12 cellular contexts compared by ENCODE assay signal in the genomic region with DNA sequence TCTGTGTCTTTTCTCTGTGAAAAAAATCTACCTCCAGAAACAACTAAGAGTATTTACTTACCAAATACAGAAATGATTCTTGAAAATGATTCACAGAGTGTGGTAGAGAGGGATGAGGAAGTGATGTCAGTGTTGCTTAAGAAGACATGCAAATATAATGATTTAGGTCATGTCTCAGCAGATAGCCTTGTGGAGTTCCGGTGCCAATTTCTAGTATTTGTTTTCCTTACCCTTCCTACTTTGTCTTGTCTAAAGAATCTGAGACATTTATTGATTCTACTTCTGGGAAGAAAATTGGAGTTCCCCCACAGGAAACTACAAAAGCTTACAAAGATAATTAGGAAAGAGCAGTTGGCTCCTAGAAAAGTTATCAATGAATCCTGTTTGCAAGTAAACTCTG.
A peak's percentile ranks its signal among the peaks of the same experiment; 100 is the strongest.
DNase-seq lines count a peak whose midpoint lies in the region; ATAC-seq, FAIRE-seq and TF ChIP-seq lines count a peak whose summit lies in the region.
"Had no signal": no experiment of that assay in that cellular context is flagged by ENCODE, and none has a peak within 500 bp of the region (broad histone marks: within the 10 kb centered on the region; RNA-seq: fewer than 3 reads in every experiment).

No MANE protein-coding gene starts in this region.

- H3K4me2 ChIP-seq in HCT116 (ENCODE audit: low read length), result no peak overlapping the region

- TF ChIP-seq POLR2A in HCT116 (IDR thresholded peaks at IDR 0.05; ENCODE audit: borderline replicate concordance, extremely low read depth, insufficient read depth, insufficient read length), result no peak

- ATAC-seq in HCT116, result no peak

- BruUV-seq in HCT116 (replicated peaks; lab: Mats Ljungman, UMichigan), result no TSS peak

- DNase-seq in A172 (ENCODE audit: low spot score), result peak; percentile 48
- DNase-seq in HCT116 (ENCODE audit: low read depth, low spot score), result no peak
- peak; percentile 44 for DNase-seq in RCC 7860 (ENCODE audit: low spot score)
- DNase-seq in fibroblast of villous mesenchyme (ENCODE audit: low read depth), result peak; percentile 79
- DNase-seq in GM10248 (ENCODE audit: extremely low spot score), result no peak
- DNase-seq in NCI-H1436 (lab: John Stamatoyannopoulos, UW), result no peak
- DNase-seq in activated CD8-positive, alpha-beta memory T cell treated with anti-CD3 and anti-CD28 coated beads for 24 hours, result no peak
- no peak for DNase-seq in BE2C
- DNase-seq: C1 segment of cervical spinal cord, NCI-H1105, right lobe of liver had no signal

- H3K9me3 ChIP-seq in HCT116 (ENCODE audit: control insufficient read depth in 1 of 2, insufficient read depth in 1 of 2, low read depth in 1 of 2, low read length in 2 of 2) (no peaks in the 10 kb centered on the region), BE2C (no peaks in the 10 kb centered on the region)
- H3K9me3 ChIP-seq: right lobe of liver had no signal

- no peaks in the 10 kb centered on the region for H3K27me3 ChIP-seq in HCT116 (ENCODE audit: insufficient read depth, low read length)
- no peaks in the 10 kb centered on the region for H3K27me3 ChIP-seq in BE2C
- H3K27me3 ChIP-seq: right lobe of liver had no signal

- no peak for TF ChIP-seq RAD21 in HCT116 (IDR thresholded peaks at IDR 0.05; ENCODE audit: low read depth)

- CTCF ChIA-PET in HCT116 (lab: Charles Lee) (no interaction called here), GM10248 (lab: Yijun Ruan, JAX) (interaction anchor here (1.0 to 1.6 kb wide), 3 partner anchors 9 to 326 kb away, joined by 3 to 6 read pairs (median 3); no protein-coding TSS in a partner anchor)

- intact Hi-C loops in HCT116 (cut with micrococcal nuclease), result no loop called here

- H3K4me1 ChIP-seq in HCT116 (ENCODE audit: control insufficient read depth in 1 of 2, insufficient read depth in 2 of 2, low read length in 2 of 2), result peaks cover 3 to 5% of the 10 kb centered on the region in 2 experiments; a peak in 2 of 4 replicates
- H3K4me1 ChIP-seq in BE2C, result no peaks in the 10 kb centered on the region
- H3K4me1 ChIP-seq: right lobe of liver had no signal

- RAD21 ChIA-PET in HCT116 (lab: Charles Lee; ENCODE audit: low non-redundant PET in 1 of 2, low total read pairs in 2 of 2, uncharacterized antibody in 2 of 2, unreplicated experiment in 2 of 2), result no interaction called here

- POLR2A ChIA-PET in HCT116 (lab: Charles Lee) (no interaction called here), GM10248 (lab: Yijun Ruan, JAX) (no interaction called here)

- H3K36me3 ChIP-seq in HCT116 (ENCODE audit: control insufficient read depth in 1 of 2, insufficient read depth in 2 of 2, low read length in 2 of 2), result no peaks in the 10 kb centered on the region
- no peaks in the 10 kb centered on the region for H3K36me3 ChIP-seq in BE2C
- H3K36me3 ChIP-seq: right lobe of liver had no signal

- H3K9me2 ChIP-seq in HCT116 (ENCODE audit: insufficient read depth), result no peaks in the 10 kb centered on the region

- TF ChIP-seq CTCF in HCT116 (IDR thresholded peaks at IDR 0.05 in 2 of 3, conservative IDR thresholded peaks at IDR 0.05 in 1 of 3; ENCODE audit: borderline replicate concordance in 1 of 3, insufficient read depth in 1 of 3, low read depth in 2 of 3, low read length in 2 of 3) (no peak), fibroblast of villous mesenchyme (IDR thresholded peaks at IDR 0.05; ENCODE audit: insufficient read depth, low read depth, low read length) (no peak), GM10248 (IDR thresholded peaks at IDR 0.05; ENCODE audit: control extremely low read depth, extremely low read depth, low read depth, missing control alignments) (no peak), BE2C (IDR thresholded peaks at IDR 0.05; ENCODE audit: low read depth, low read length) (no peak)

- H3K4me3 ChIP-seq in HCT116 (replicated peaks in 1 of 2; ENCODE audit: low read depth in 1 of 2, low read length in 2 of 2) (no peak overlapping the region), fibroblast of villous mesenchyme (ENCODE audit: low read depth, low read length) (no peak overlapping the region), BE2C (ENCODE audit: low read depth, low read length) (no peak overlapping the region)
- H3K4me3 ChIP-seq: right lobe of liver had no signal

- FAIRE-seq in RCC 7860 (lab: Jason Lieb, UNC), result peak; percentile 34
- FAIRE-seq: endometrium had no signal

- H2AFZ ChIP-seq in HCT116 (ENCODE audit: low read depth, low read length, poor library complexity, severe bottlenecking), result peak overlapping the region; percentile 81

- H3K9ac ChIP-seq in HCT116 (ENCODE audit: low read length), result no peak overlapping the region

- no peaks in the 10 kb centered on the region for H3K79me2 ChIP-seq in HCT116 (ENCODE audit: insufficient read depth, low read length)

- no peak overlapping the region for H3K27ac ChIP-seq in HCT116 (ENCODE audit: low read depth, low read length)
- H3K27ac ChIP-seq: right lobe of liver had no signal

- H4K20me1 ChIP-seq in HCT116 (ENCODE audit: insufficient read depth), result no peaks in the 10 kb centered on the region

TF ChIP-seq in HCT116, 20 proteins besides CTCF, POLR2A, EP300 and RAD21:
- TF ChIP-seq CEBPB (IDR thresholded peaks at IDR 0.05; ENCODE audit: low read depth) (no peak), SIN3A (IDR thresholded peaks at IDR 0.05; ENCODE audit: low read depth) (no peak), TCF7L2 (IDR thresholded peaks at IDR 0.05; ENCODE audit: borderline replicate concordance, extremely low read depth, insufficient read depth, insufficient read length) (no peak), EZH2 (IDR thresholded peaks at IDR 0.05) (no peak), SP1 (IDR thresholded peaks at IDR 0.05; ENCODE audit: low read depth) (no peak), ZFX (IDR thresholded peaks at IDR 0.05) (no peak), SRF (IDR thresholded peaks at IDR 0.05; ENCODE audit: low read depth) (no peak), ELF1 (IDR thresholded peaks at IDR 0.05; ENCODE audit: borderline replicate concordance, low read depth) (no peak), YY1 (IDR thresholded peaks at IDR 0.05; ENCODE audit: extremely low read depth, insufficient replicate concordance, low read depth, low read length) (no peak), FOSL1 (IDR thresholded peaks at IDR 0.05; ENCODE audit: low read depth) (no peak), POLR2AphosphoS5 (IDR thresholded peaks at IDR 0.05; ENCODE audit: low read depth, low read length) (no peak), EZH2phosphoT487 (IDR thresholded peaks at IDR 0.05; ENCODE audit: borderline replicate concordance) (no peak), CBX3 (IDR thresholded peaks at IDR 0.05; ENCODE audit: low read depth) (no peak), JUND (IDR thresholded peaks at IDR 0.05) (no peak)
- TF ChIP-seq, protein P1, sequence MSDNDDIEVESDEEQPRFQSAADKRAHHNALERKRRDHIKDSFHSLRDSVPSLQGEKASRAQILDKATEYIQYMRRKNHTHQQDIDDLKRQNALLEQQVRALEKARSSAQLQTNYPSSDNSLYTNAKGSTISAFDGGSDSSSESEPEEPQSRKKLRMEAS (IDR thresholded peaks at IDR 0.05), result no peak
- TF ChIP-seq, protein P2, sequence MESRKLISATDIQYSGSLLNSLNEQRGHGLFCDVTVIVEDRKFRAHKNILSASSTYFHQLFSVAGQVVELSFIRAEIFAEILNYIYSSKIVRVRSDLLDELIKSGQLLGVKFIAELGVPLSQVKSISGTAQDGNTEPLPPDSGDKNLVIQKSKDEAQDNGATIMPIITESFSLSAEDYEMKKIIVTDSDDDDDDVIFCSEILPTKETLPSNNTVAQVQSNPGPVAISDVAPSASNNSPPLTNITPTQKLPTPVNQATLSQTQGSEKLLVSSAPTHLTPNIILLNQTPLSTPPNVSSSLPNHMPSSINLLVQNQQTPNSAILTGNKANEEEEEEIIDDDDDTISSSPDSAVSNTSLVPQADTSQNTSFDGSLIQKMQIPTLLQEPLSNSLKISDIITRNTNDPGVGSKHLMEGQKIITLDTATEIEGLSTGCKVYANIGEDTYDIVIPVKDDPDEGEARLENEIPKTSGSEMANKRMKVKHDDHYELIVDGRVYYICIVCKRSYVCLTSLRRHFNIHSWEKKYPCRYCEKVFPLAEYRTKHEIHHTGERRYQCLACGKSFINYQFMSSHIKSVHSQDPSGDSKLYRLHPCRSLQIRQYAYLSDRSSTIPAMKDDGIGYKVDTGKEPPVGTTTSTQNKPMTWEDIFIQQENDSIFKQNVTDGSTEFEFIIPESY (IDR thresholded peaks at IDR 0.05; ENCODE audit: extremely low read depth, insufficient replicate concordance, low read length), result no peak
- TF ChIP-seq, protein P3, sequence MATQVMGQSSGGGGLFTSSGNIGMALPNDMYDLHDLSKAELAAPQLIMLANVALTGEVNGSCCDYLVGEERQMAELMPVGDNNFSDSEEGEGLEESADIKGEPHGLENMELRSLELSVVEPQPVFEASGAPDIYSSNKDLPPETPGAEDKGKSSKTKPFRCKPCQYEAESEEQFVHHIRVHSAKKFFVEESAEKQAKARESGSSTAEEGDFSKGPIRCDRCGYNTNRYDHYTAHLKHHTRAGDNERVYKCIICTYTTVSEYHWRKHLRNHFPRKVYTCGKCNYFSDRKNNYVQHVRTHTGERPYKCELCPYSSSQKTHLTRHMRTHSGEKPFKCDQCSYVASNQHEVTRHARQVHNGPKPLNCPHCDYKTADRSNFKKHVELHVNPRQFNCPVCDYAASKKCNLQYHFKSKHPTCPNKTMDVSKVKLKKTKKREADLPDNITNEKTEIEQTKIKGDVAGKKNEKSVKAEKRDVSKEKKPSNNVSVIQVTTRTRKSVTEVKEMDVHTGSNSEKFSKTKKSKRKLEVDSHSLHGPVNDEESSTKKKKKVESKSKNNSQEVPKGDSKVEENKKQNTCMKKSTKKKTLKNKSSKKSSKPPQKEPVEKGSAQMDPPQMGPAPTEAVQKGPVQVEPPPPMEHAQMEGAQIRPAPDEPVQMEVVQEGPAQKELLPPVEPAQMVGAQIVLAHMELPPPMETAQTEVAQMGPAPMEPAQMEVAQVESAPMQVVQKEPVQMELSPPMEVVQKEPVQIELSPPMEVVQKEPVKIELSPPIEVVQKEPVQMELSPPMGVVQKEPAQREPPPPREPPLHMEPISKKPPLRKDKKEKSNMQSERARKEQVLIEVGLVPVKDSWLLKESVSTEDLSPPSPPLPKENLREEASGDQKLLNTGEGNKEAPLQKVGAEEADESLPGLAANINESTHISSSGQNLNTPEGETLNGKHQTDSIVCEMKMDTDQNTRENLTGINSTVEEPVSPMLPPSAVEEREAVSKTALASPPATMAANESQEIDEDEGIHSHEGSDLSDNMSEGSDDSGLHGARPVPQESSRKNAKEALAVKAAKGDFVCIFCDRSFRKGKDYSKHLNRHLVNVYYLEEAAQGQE (IDR thresholded peaks at IDR 0.05; ENCODE audit: low read depth), result no peak
- TF ChIP-seq, protein P4, sequence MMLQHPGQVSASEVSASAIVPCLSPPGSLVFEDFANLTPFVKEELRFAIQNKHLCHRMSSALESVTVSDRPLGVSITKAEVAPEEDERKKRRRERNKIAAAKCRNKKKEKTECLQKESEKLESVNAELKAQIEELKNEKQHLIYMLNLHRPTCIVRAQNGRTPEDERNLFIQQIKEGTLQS (IDR thresholded peaks at IDR 0.05), result no peak

Comparison
In these comparisons a context has a peak if more than half of its experiments do, and no peak if none do; other contexts are left out.
1. DNase-seq: peak in A172 (single experiment), RCC 7860 (single experiment) and fibroblast of villous mesenchyme (single experiment); none in HCT116 (single experiment), GM10248 (single experiment), NCI-H1436 (single experiment), activated CD8-positive, alpha-beta memory T cell treated with anti-CD3 and anti-CD28 coated beads for 24 hours (single experiment) and BE2C (single experiment).